8 cellular contexts compared by ENCODE assay signal in genomic region chr4:53804719-53805118, GRCh38.
A peak's percentile ranks its signal among the peaks of the same experiment; 100 is the strongest.
DNase-seq lines count a peak whose midpoint lies in the region; ATAC-seq, FAIRE-seq and TF ChIP-seq lines count a peak whose summit lies in the region.

No MANE protein-coding gene starts in this region.

- no peak overlapping the region for H3K4me3 ChIP-seq in AG09309 (ENCODE audit: control insufficient read depth, low read depth, low read length)

- ATAC-seq in GM18505 (IDR thresholded peaks at IDR 0.05; ENCODE audit: unreplicated experiment) (no peak), GM19324 (IDR thresholded peaks at IDR 0.05; ENCODE audit: low FRiP score, unreplicated experiment) (no peak)

- TF ChIP-seq CTCF in AG09309 (IDR thresholded peaks at IDR 0.05; ENCODE audit: control insufficient read depth, insufficient read depth, low read depth, low read length, missing control alignments) = peak; percentile 43

- DNase-seq in AG09309 (ENCODE audit: low read depth) (no peak), GM12892 (ENCODE audit: insufficient read length) (peak; percentile 8), HuH-7.5 (ENCODE audit: low spot score) (peak; percentile 28), inferior parietal cortex (ENCODE audit: extremely low spot score) (peak; percentile 13), middle frontal gyrus (ENCODE audit: extremely low spot score, low spot score) (no peak)
- DNase-seq in activated CD4-positive, alpha-beta T cell treated with anti-CD3 and anti-CD28 coated beads, Interleukin-2, amount 50 U/mL, for 48 hours = peak; percentile 21 to 41

- TF ChIP-seq POLR2A in GM12892 (IDR thresholded peaks at IDR 0.05; ENCODE audit: low read depth, low read length) = no peak
- no peak for TF ChIP-seq POLR2A in GM18505 (IDR thresholded peaks at IDR 0.05; ENCODE audit: borderline replicate concordance, extremely low read depth, insufficient read depth, insufficient read length)

- FAIRE-seq in GM12892 (lab: Jason Lieb, UNC) = no peak

Comparison
In these comparisons a context has a peak if more than half of its experiments do, and no peak if none do; other contexts are left out.
1. DNase-seq: peak in GM12892 (single experiment), HuH-7.5 (single experiment), activated CD4-positive, alpha-beta T cell treated with anti-CD3 and anti-CD28 coated beads, Interleukin-2, amount 50 U/mL, for 48 hours (2 of 2) and inferior parietal cortex (single experiment); none in AG09309 (single experiment) and middle frontal gyrus (single experiment).